Comparison of ENCODE assay signal across 6 cellular contexts in genomic region chr19:45499196-45500180, GRCh38. TPM values are rescaled to one million over a fixed set of nuclear protein-coding genes. Genes with fewer than 3 reads are reported as not detected.
DNase-seq lines count a peak whose midpoint lies in the region; ATAC-seq and TF ChIP-seq lines count a peak whose summit lies in the region.

No MANE protein-coding gene starts in this region.

- H3K4me3 ChIP-seq in SJCRH30, result no peak overlapping the region

- H3K4me1 ChIP-seq in SJCRH30, result peaks cover 5% of the 10 kb centered on the region; the same call in 1 of the 2 replicates

- CTCF ChIA-PET in GM10248 (lab: Yijun Ruan, JAX), result interaction anchor here (0.7 to 6.4 kb wide), 8 partner anchors 9 to 185 kb away, joined by 3 to 99 read pairs (median 4); no protein-coding TSS in a partner anchor

- peak; percentile 65 for DNase-seq in GM10248 (ENCODE audit: extremely low spot score)
- peak; percentile 53 to 61 for DNase-seq in SJCRH30
- peak; percentile 60 for DNase-seq in effector CD8-positive, alpha-beta T cell (lab: John Stamatoyannopoulos, UW)
- peak; percentile 58 to 70 (median 67) for DNase-seq in stimulated activated CD4-positive, alpha-beta T cell treated with anti-CD3 and anti-CD28 coated beads, Interleukin-12 subunit alpha, Interleukin-12 subunit beta, amount 100 ng/mL, for 48 hours (ENCODE audit: low read depth in 2 of 3, low spot score in 1 of 3)

- TF ChIP-seq CTCF in GM10248 (IDR thresholded peaks at IDR 0.05; ENCODE audit: control extremely low read depth, extremely low read depth, low read depth, missing control alignments), result no peak

- no peaks in the 10 kb centered on the region for H3K27me3 ChIP-seq in SJCRH30

- POLR2A ChIA-PET in GM10248 (lab: Yijun Ruan, JAX), result no interaction called here

- H3K27ac ChIP-seq in SJCRH30, result no peak overlapping the region

- ATAC-seq in HG02870 (IDR thresholded peaks at IDR 0.05; ENCODE audit: unreplicated experiment), result no peak
- ATAC-seq in HG03095 (IDR thresholded peaks at IDR 0.05; ENCODE audit: unreplicated experiment), result no peak

- H3K9me3 ChIP-seq in SJCRH30 (replicated peaks), result no peaks in the 10 kb centered on the region

- no peaks in the 10 kb centered on the region for H3K36me3 ChIP-seq in SJCRH30

RNA-seq across cellular contexts. Expression of gene PPM1N, which starts 1.2 kb away (rescaled TPM):
- 1.0 and 1.4 TPM in 2 replicates for total RNA-seq in SJCRH30 (2014; rRNA removed; shearing (Covaris generic))

RNA-seq across cellular contexts. Expression of gene RTN2, which starts 2.6 kb away (rescaled TPM):
- total RNA-seq in SJCRH30 (2014; rRNA removed; shearing (Covaris generic)), result 29.3 and 30.9 TPM in 2 replicates

RNA-seq across cellular contexts. Expression of gene VASP, which starts 7.8 kb away (rescaled TPM):
- total RNA-seq in SJCRH30 (2014; rRNA removed; shearing (Covaris generic)), result 43.8 and 48.8 TPM in 2 replicates

RNA-seq across cellular contexts. Expression of gene FOSB, which starts 31.7 kb away (rescaled TPM):
- 0.35 and 0.40 TPM in 2 replicates for total RNA-seq in SJCRH30 (2014; rRNA removed; shearing (Covaris generic))
